Comparison of ENCODE assay signal across 21 cellular contexts in genomic region chr17:64252831-64253230, GRCh38. TPM values are rescaled to one million over a fixed set of nuclear protein-coding genes. Genes with fewer than 3 reads are reported as not detected.
DNase-seq lines count a peak whose midpoint lies in the region; ATAC-seq, FAIRE-seq and TF ChIP-seq lines count a peak whose summit lies in the region.
"Had no signal": no experiment of that assay in that cellular context is flagged by ENCODE, and none has a peak within 500 bp of the region (broad histone marks: within the 10 kb centered on the region; RNA-seq: fewer than 3 reads in every experiment).

No MANE protein-coding gene starts in this region.

- peaks cover 89% of the 10 kb centered on the region for H3K79me2 ChIP-seq in keratinocyte (ENCODE audit: control insufficient read depth, insufficient read depth, low read length)

- 96 to 100% methylated on average over 1 of the region's 1 CpG for WGBS in thyroid gland, 2 donors

- no peaks in the 10 kb centered on the region for H3K27me3 Mint-ChIP-seq in WTC11 (ENCODE audit: low read depth)
- H3K27me3 Mint-ChIP-seq: B cell; CD4-positive, alpha-beta memory T cell; IgD-negative memory B cell had no signal

- DNase-seq in ELR (ENCODE audit: low read depth): peak; percentile 55
- no peak for DNase-seq in WTC11 (ENCODE audit: low spot score)
- DNase-seq in keratinocyte (ENCODE audit: low read depth, low spot score): no peak
- no peak for DNase-seq in thyroid gland
- no peak for DNase-seq in dorsolateral prefrontal cortex
- DNase-seq: ACHN; CD4-positive, alpha-beta memory T cell; DMS79; GDM1; Kasumi-1; NCI-H1105 treated with DMSO at 0.1 percent for 48 hours; NCI-H187 treated with DMSO at 0.1 percent for 48 hours; NCI-H446 treated with DMSO at 0.1 percent for 48 hours; NK-92 treated with Interleukin-12 subunit alpha and Interleukin-12 subunit beta, amount 100 ng/mL, for 24 hours; SIG-M5 had no signal

- CTCF ChIA-PET in WTC11 (lab: Charles Lee): interaction anchor here (1.7 kb wide), 1 partner anchor 29 kb away, joined by 6 read pairs; no protein-coding TSS in a partner anchor

- TF ChIP-seq CTCF in WTC11 (IDR thresholded peaks at IDR 0.05): no peak
- TF ChIP-seq CTCF in keratinocyte (optimal IDR thresholded peaks at IDR 0.05 in 1 of 3, IDR thresholded peaks at IDR 0.05 in 1 of 3, conservative IDR thresholded peaks at IDR 0.05 in 1 of 3; ENCODE audit: extremely low read depth in 1 of 3, insufficient read depth in 2 of 3, low read length in 3 of 3): no peak
- no peak for TF ChIP-seq CTCF in thyroid gland (IDR thresholded peaks at IDR 0.05)
- TF ChIP-seq CTCF in dorsolateral prefrontal cortex (IDR thresholded peaks at IDR 0.05 in 54 of 56, conservative IDR thresholded peaks at IDR 0.05 in 2 of 56; ENCODE audit: low read depth in 1 of 56, partially characterized antibody in 56 of 56): no peak

- H3K27me3 ChIP-seq in keratinocyte (ENCODE audit: control insufficient read depth, extremely low read depth, insufficient read depth, low read length) (no peaks in the 10 kb centered on the region), thyroid gland (no peaks in the 10 kb centered on the region), dorsolateral prefrontal cortex (no peaks in the 10 kb centered on the region)

- intact Hi-C loops in thyroid gland (cut with DNase I): no loop called here
- intact Hi-C loops in dorsolateral prefrontal cortex (cut with DNase I): no loop called here

- no peaks in the 10 kb centered on the region for H3K36me3 Mint-ChIP-seq in WTC11
- H3K36me3 Mint-ChIP-seq: CD4-positive, alpha-beta memory T cell had no signal

- ATAC-seq in WTC11 (no peak), HG02852 (IDR thresholded peaks at IDR 0.05; ENCODE audit: unreplicated experiment) (no peak), HG02642 (IDR thresholded peaks at IDR 0.05; ENCODE audit: poor library complexity, unreplicated experiment) (no peak)
- ATAC-seq: GM12878, GM23338 had no signal

- H3K36me3 ChIP-seq in keratinocyte (ENCODE audit: control insufficient read depth in 2 of 2, extremely low read depth in 1 of 2, insufficient read depth in 2 of 2, low read length in 2 of 2): peaks cover 0 to 3% of the 10 kb centered on the region in 2 experiments
- H3K36me3 ChIP-seq in thyroid gland: no peaks in the 10 kb centered on the region

- H4K20me1 ChIP-seq in keratinocyte (ENCODE audit: control insufficient read depth, extremely low read depth, insufficient read depth, low read length): no peaks in the 10 kb centered on the region

- H3K4me1 ChIP-seq in keratinocyte (ENCODE audit: control insufficient read depth, extremely low read depth, insufficient read depth, low read length): peaks cover 23% of the 10 kb centered on the region
- H3K4me1 ChIP-seq in thyroid gland: peaks cover 55 to 63% of the 10 kb centered on the region in 2 donors

- no peak overlapping the region for H3K4me3 Mint-ChIP-seq in WTC11
- H3K4me3 Mint-ChIP-seq: B cell; CD4-positive, alpha-beta memory T cell; GM23338 had no signal

- dilution Hi-C loops in keratinocyte (cut with MboI; ENCODE audit: extremely low pct_ligation_motif_present, low sequenced_read_pairs): no loop called here

- H3K9ac ChIP-seq in keratinocyte (ENCODE audit: control insufficient read depth, extremely low read depth, insufficient read depth, low read length): no peak overlapping the region

- peak overlapping the region; percentile 40; the same call in 1 of the 2 replicates for H3K27ac Mint-ChIP-seq in WTC11
- H3K27ac Mint-ChIP-seq: B cell, GM23338, IgD-negative memory B cell had no signal

- peak overlapping the region; percentile 11 for H3K4me2 ChIP-seq in keratinocyte (ENCODE audit: control insufficient read depth, extremely low read depth, insufficient read depth, low read depth, low read length)
- H3K4me2 ChIP-seq: GM23338 had no signal

- H3K27ac ChIP-seq in keratinocyte (ENCODE audit: control insufficient read depth, insufficient read depth, low read length): no peak overlapping the region
- peak overlapping the region in 2 of 3 donors; percentile 6 to 52 for H3K27ac ChIP-seq in thyroid gland
- no peak overlapping the region for H3K27ac ChIP-seq in dorsolateral prefrontal cortex

- peaks cover 5% of the 10 kb centered on the region for H3K9me1 ChIP-seq in keratinocyte (ENCODE audit: control insufficient read depth, extremely low read depth, insufficient read depth, low read length)

- no peaks in the 10 kb centered on the region for H3K9me3 Mint-ChIP-seq in WTC11
- H3K9me3 Mint-ChIP-seq: CD4-positive, alpha-beta memory T cell; GM23338; IgD-negative memory B cell had no signal

- POLR2A ChIA-PET in WTC11 (lab: Charles Lee): no interaction called here

- no peak for TF ChIP-seq POLR2A in thyroid gland (IDR thresholded peaks at IDR 0.05)

- H3K9me3 ChIP-seq in keratinocyte (ENCODE audit: control insufficient read depth, low read depth, low read length) (no peaks in the 10 kb centered on the region), thyroid gland (no peaks in the 10 kb centered on the region)

- no peaks in the 10 kb centered on the region for H3K4me1 Mint-ChIP-seq in WTC11
- H3K4me1 Mint-ChIP-seq: B cell had no signal

- H3K4me3 ChIP-seq in keratinocyte (ENCODE audit: control insufficient read depth in 2 of 3, extremely low read depth in 1 of 3, insufficient read depth in 2 of 3, low read depth in 1 of 3, low read length in 3 of 3): no peak overlapping the region
- no peak overlapping the region for H3K4me3 ChIP-seq in thyroid gland (replicated peaks in 1 of 3)
- no peak overlapping the region for H3K4me3 ChIP-seq in dorsolateral prefrontal cortex
- H3K4me3 ChIP-seq: GM12878, GM23338 had no signal

- H2AFZ ChIP-seq in keratinocyte (ENCODE audit: control insufficient read depth, low read length): no peak overlapping the region
- H2AFZ ChIP-seq: GM23338 had no signal

- no peak for FAIRE-seq in keratinocyte (lab: Jason Lieb, UNC)
- FAIRE-seq: GM12878 had no signal

TF ChIP-seq in WTC11, 78 proteins besides CTCF, POLR2A, EP300 and RAD21:
- TF ChIP-seq SMAD4 (CRISPR knock-in tag; IDR thresholded peaks at IDR 0.05): no peak
- no peak for TF ChIP-seq TCF7 (CRISPR knock-in tag; IDR thresholded peaks at IDR 0.05; ENCODE audit: low read depth)
- TF ChIP-seq MAX (CRISPR knock-in tag; IDR thresholded peaks at IDR 0.05): no peak
- TF ChIP-seq NR2C2 (CRISPR knock-in tag; IDR thresholded peaks at IDR 0.05): no peak
- no peak for TF ChIP-seq NFYB (CRISPR knock-in tag; conservative IDR thresholded peaks at IDR 0.05; ENCODE audit: low read depth)
- no peak for TF ChIP-seq ZMAT4 (CRISPR knock-in tag; IDR thresholded peaks at IDR 0.05)
- TF ChIP-seq EMX1 (CRISPR knock-in tag; IDR thresholded peaks at IDR 0.05): no peak
- TF ChIP-seq TEAD4 (CRISPR knock-in tag; IDR thresholded peaks at IDR 0.05): no peak

RNA-seq across cellular contexts. Expression of gene TEX2, which starts 10.2 kb away (rescaled TPM):
- total RNA-seq in WTC11 (2021) (10.8 to 13.3 TPM (median 12.2 TPM) in 3 replicates), thyroid gland (100 to 1,000 TPM in 1 of 4 donors, 10 to 100 TPM in 3; 63.9 to 101 (median 71.7) TPM), dorsolateral prefrontal cortex (100 to 1,000 TPM in 2 of 120 experiments, 10 to 100 TPM in 118; 59.9 to 107 (median 79.7) TPM)
- 44.4 to 49.6 TPM (median 47.9 TPM) in 3 replicates for polyA plus RNA-seq in keratinocyte
- polyA plus RNA-seq in keratinocyte (2011; ENCODE audit: low read depth): 23.4 TPM
- 34.4 and 42.9 TPM in 2 replicates for polyA plus RNA-seq in keratinocyte (2011; cell fraction: cytosol; rRNA removed)
- 82.2 and 88.8 TPM in 2 replicates for polyA plus RNA-seq in keratinocyte (2011; cell fraction: nucleus; rRNA removed)
- polyA plus RNA-seq in keratinocyte (2012; ENCODE audit: low replicate concordance): 23.1 and 42.4 TPM in 2 replicates
- 57.3 to 71.5 TPM (median 60.5 TPM) in 3 replicates for polyA minus RNA-seq in keratinocyte
- polyA minus RNA-seq in keratinocyte (2011; cell fraction: cytosol; rRNA and poly(A)+ RNA removed): 33.0 TPM
- 64.4 and 97.0 TPM in 2 replicates for polyA minus RNA-seq in keratinocyte (2011; cell fraction: nucleus; rRNA and poly(A)+ RNA removed)

Comparison
In these comparisons a context has a peak if more than half of its experiments do, and no peak if none do; other contexts are left out.
1. H3K27ac ChIP-seq: peak in thyroid gland (2 of 3); none in keratinocyte (single experiment) and dorsolateral prefrontal cortex (0 of 59).